Comparison of ENCODE assay signal across 8 cellular contexts in the genomic region with DNA sequence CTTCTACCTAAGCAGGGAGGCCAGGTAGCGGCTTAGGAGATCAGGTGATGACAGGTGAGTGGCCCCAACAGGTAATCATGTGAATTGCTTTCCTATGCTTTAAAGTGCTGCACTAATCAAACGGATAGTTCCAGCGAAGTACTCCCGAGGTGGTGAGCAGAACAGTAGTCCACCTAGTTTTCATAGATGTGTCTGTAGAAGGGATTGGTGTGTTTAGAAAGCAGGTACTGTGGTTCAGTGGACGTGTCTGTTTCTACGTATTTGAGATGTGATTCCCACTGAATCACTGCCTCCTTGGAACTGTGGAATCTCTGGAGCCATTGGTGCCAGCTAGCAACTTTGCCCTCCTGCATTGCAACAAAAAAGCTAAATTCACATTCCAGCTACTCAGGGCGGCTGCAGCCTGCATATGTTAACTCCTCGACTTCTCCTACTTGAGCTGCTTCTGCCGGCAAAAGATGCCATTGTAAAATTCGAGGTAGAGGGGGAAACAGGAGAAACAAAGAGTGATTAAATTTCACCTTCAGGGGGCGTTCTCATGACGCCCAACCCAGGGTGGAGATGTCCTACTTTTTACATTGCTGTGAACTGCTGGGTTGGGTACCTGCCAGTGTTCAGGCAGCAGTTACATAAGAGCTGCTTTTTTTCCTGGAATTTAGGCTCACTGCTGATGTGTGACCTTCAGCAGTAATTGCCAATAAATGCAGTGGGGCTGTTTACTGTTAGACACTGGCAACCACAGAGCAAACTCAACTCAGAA.
DNase-seq lines count a peak whose midpoint lies in the region; ATAC-seq and TF ChIP-seq lines count a peak whose summit lies in the region.

No MANE protein-coding gene starts in this region.

- DNase-seq in AG08395 (ENCODE audit: low spot score), result peak; percentile 78
- DNase-seq in RWPE2 (ENCODE audit: low spot score), result no peak
- peak in 2 of 3 donors; percentile 9 to 20 for DNase-seq in effector memory CD4-positive, alpha-beta T cell
- peak; percentile 84 for DNase-seq in medulla oblongata (ENCODE audit: extremely low spot score)
- DNase-seq in aorta, result peak in 1 of 2 donors; percentile 75

- 26 to 28% methylated on average over 12 of the region's 12 CpGs for WGBS in aorta, 2 donors

- peak; percentile 72 for TF ChIP-seq CTCF in RWPE2 (IDR thresholded peaks at IDR 0.05; ENCODE audit: poor library complexity, severe bottlenecking)

- H3K4me3 ChIP-seq in RWPE2 (ENCODE audit: severe bottlenecking) (no peak overlapping the region), aorta (ENCODE audit: low read length in 2 of 2) (no peak overlapping the region)
- H3K4me3 ChIP-seq in effector memory CD4-positive, alpha-beta T cell (ENCODE audit: insufficient read depth, low read depth, low read length, poor library complexity, severe bottlenecking), result no peak overlapping the region

- H3K9me3 ChIP-seq in RWPE2 (ENCODE audit: severe bottlenecking), result no peaks in the 10 kb centered on the region
- H3K9me3 ChIP-seq in effector memory CD4-positive, alpha-beta T cell (ENCODE audit: control insufficient read depth, low read length), result no peaks in the 10 kb centered on the region
- no peaks in the 10 kb centered on the region for H3K9me3 ChIP-seq in aorta (ENCODE audit: control insufficient read depth, low read length)

- intact Hi-C loops in aorta (cut with DNase I), result loop anchor here (2.0 to 5.0 kb wide), 5 partner anchors 52 to 306 kb away; a partner anchor contains a TSS

- H3K27me3 ChIP-seq in RWPE2 (ENCODE audit: insufficient read depth, poor library complexity, severe bottlenecking), result no peaks in the 10 kb centered on the region
- H3K27me3 ChIP-seq in effector memory CD4-positive, alpha-beta T cell (replicated peaks; ENCODE audit: control insufficient read depth, insufficient read depth, low read length, poor library complexity, severe bottlenecking), result no peaks in the 10 kb centered on the region
- H3K27me3 ChIP-seq in aorta (ENCODE audit: control insufficient read depth in 1 of 2, insufficient read depth in 2 of 2, low read length in 1 of 2), result no peaks in the 10 kb centered on the region

- peaks cover 19% of the 10 kb centered on the region for H3K4me1 ChIP-seq in RWPE2 (ENCODE audit: insufficient read depth, poor library complexity, severe bottlenecking)
- peaks cover 4% of the 10 kb centered on the region for H3K4me1 ChIP-seq in effector memory CD4-positive, alpha-beta T cell (ENCODE audit: control insufficient read depth, insufficient read depth, low read length, poor library complexity, severe bottlenecking)
- H3K4me1 ChIP-seq in aorta (ENCODE audit: control insufficient read depth in 1 of 2, insufficient read depth in 2 of 2, low read length in 2 of 2), result peaks cover 0 to 2% of the 10 kb centered on the region in 2 donors

- ATAC-seq in GM19351 (IDR thresholded peaks at IDR 0.05; ENCODE audit: unreplicated experiment) (peak; percentile 53), RWPE2 (ENCODE audit: low read depth) (peak; percentile 51), aorta (ENCODE audit: low FRiP score) (peak; percentile 86), HG03354 (IDR thresholded peaks at IDR 0.05; ENCODE audit: poor library complexity, severe bottlenecking, unreplicated experiment) (no peak), GM18517 (IDR thresholded peaks at IDR 0.05; ENCODE audit: unreplicated experiment) (no peak)

- H3K36me3 ChIP-seq in RWPE2 (ENCODE audit: low read depth) (no peaks in the 10 kb centered on the region), aorta (ENCODE audit: control insufficient read depth in 1 of 2, insufficient read depth in 2 of 2, low read length in 1 of 2) (peaks cover 0 to 4% of the 10 kb centered on the region in 2 donors)
- H3K36me3 ChIP-seq in effector memory CD4-positive, alpha-beta T cell (ENCODE audit: control insufficient read depth, insufficient read depth, low read length), result peaks cover 5% of the 10 kb centered on the region

- peak overlapping the region; percentile 73 for H3K27ac ChIP-seq in RWPE2 (ENCODE audit: poor library complexity, severe bottlenecking)
- no peak overlapping the region for H3K27ac ChIP-seq in effector memory CD4-positive, alpha-beta T cell (ENCODE audit: insufficient read depth, low read length, poor library complexity, severe bottlenecking)
- peak overlapping the region in 1 of 2 donors; percentile 49 for H3K27ac ChIP-seq in aorta (ENCODE audit: low read depth in 1 of 2, low read length in 2 of 2)

Comparison
In these comparisons a context has a peak if more than half of its experiments do, and no peak if none do; other contexts are left out.
1. ATAC-seq: peak in GM19351 (single experiment), RWPE2 (single experiment) and aorta (single experiment); none in HG03354 (single experiment) and GM18517 (single experiment).